ENCODE assay signal across 1 cellular context in the genomic region with DNA sequence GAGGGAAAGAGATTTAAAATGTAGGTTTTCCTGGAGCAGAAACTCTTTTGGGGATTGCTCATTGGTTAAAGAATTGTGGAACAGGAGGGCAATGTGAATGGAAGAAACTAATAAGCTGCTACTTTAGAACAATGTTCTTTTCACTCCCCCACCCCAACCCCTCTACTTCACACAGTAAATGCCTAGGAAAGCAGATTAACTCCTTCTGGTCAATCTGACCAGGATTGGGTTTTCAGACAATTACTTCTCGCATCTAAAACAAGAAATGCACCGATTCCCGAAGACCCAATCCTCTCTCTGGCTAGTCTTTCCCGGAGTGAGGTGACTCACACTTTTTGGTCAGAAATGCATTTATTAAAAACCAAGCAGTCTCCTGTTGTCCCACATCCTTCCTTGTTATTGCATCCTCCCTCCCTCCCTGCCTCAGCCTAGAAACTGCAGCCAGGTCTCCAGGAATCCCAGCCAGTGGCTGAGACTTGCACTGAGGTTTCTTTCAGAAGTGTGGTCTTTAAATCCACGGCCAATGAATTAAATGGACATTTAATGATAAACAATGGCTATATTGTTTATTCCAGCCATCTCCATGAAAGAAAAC.
TF ChIP-seq lines count a peak whose summit lies in the region.

No MANE protein-coding gene starts in this region.

TF ChIP-seq in GM23338, 12 proteins besides CTCF, POLR2A, EP300 and RAD21 (continued from another document):
- TF ChIP-seq POLR2AphosphoS5 (IDR thresholded peaks at IDR 0.05; ENCODE audit: low read depth) (no peak), REST (IDR thresholded peaks at IDR 0.05; ENCODE audit: unreplicated experiment) (no peak), EZH2phosphoT487 (IDR thresholded peaks at IDR 0.05; ENCODE audit: unreplicated experiment) (no peak), ZNF462 (CRISPR knock-in tag; IDR thresholded peaks at IDR 0.05) (no peak)
